In the genomic region with DNA sequence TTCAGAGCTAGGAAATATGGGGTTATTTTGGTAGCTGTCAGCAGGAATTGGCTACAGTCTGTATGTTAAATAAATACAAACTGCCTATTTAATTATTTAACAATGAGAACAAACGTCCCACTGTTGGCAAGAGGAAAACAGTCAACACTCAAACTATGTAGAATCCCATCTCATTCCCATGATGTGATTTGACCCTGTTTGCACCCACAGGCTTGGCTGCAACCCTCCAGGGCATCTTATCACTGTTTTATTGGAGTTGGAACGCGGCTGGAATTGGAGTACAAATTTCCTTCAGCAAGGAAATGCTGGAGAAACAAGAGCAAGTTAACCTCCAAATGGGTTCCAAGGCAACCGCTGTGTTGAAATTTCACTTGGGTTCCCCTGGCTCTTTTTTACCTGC, we compare ENCODE assay signal across 17 cellular contexts.
DNase-seq lines count a peak whose midpoint lies in the region; TF ChIP-seq lines count a peak whose summit lies in the region.
"Had no signal": no experiment of that assay in that cellular context is flagged by ENCODE, and none has a peak within 500 bp of the region (broad histone marks: within the 10 kb centered on the region; RNA-seq: fewer than 3 reads in every experiment).

No MANE protein-coding gene starts in this region.

- DNase-seq in EL, result peak; percentile 62
- DNase-seq in ascending aorta (ENCODE audit: low spot score in 2 of 2), result peak in 1 of 2 donors; percentile 77
- peak; percentile 5 to 39 for DNase-seq in hippocampal formation (lab: John Stamatoyannopoulos, UW)
- DNase-seq in superior temporal gyrus (ENCODE audit: extremely low spot score), result peak; percentile 49
- DNase-seq in NOMO-1 treated with DMSO at 0.1 percent for 48 hours (lab: John Stamatoyannopoulos, UW; ENCODE audit: unreplicated experiment), result no peak
- no peak for DNase-seq in OCI-LY7 (ENCODE audit: low spot score)
- DNase-seq in stimulated activated naive CD4-positive, alpha-beta T cell treated with Interleukin-2 at 50 U/mL for 16 hours (lab: John Stamatoyannopoulos, UW), result no peak
- DNase-seq: activated CD4-positive, alpha-beta T cell treated with anti-CD3 and anti-CD28 coated beads, Interleukin-2, amount 50 U/mL, for 48 hours; activated naive CD8-positive, alpha-beta T cell treated with anti-CD3 and anti-CD28 coated beads, Interleukin-2, amount 10 ng/mL, durations not matched to agents 7 days and 5 days; activated T-cell treated with anti-CD3 and anti-CD28 coated beads, Interleukin-2, amount 50 U/mL, for 4 hours; endodermal cell; immature natural killer cell; Kasumi-1; NCI-H1436 treated with DMSO at 0.1 percent for 48 hours; spleen; stimulated activated naive B cell treated with anti-CD40 and anti-IgM and Interleukin-4, amounts not matched to agents 10 μg/mL and 1 μg/mL and 100 μg/mL, for 72 hours had no signal

- H3K36me3 ChIP-seq in ascending aorta, result no peaks in the 10 kb centered on the region
- no peaks in the 10 kb centered on the region for H3K36me3 ChIP-seq in OCI-LY7 (ENCODE audit: insufficient read depth, low read length)
- H3K36me3 ChIP-seq: BLaER1, spleen had no signal

- no peak overlapping the region for H3K4me2 ChIP-seq in OCI-LY7 (ENCODE audit: low read length)
- H3K4me2 ChIP-seq: BLaER1 had no signal

- intact Hi-C loops in ascending aorta (cut with DNase I), result loop anchor here (5.0 to 10.0 kb wide), 4 partner anchors 497 to 1597 kb away; partner anchors contain the start of genes CLOCK and SRD5A3
- intact Hi-C loops in OCI-LY7 (cut with micrococcal nuclease; ENCODE audit: unreplicated experiment), result no loop called here

- H2AFZ ChIP-seq in OCI-LY7 (ENCODE audit: low read length), result no peak overlapping the region

- POLR2A ChIA-PET in OCI-LY7 (lab: Charles Lee), result interaction anchor here (0.6 to 1.1 kb wide), 2 partner anchors 9 to 581 kb away, joined by 3 read pairs; no protein-coding TSS in a partner anchor

- H3K27me3 ChIP-seq in ascending aorta, result no peaks in the 10 kb centered on the region
- H3K27me3 ChIP-seq: BLaER1, spleen had no signal

- no TSS peak for BruUV-seq in OCI-LY7 (replicated peaks; lab: Mats Ljungman, UMichigan)

- no peak for TF ChIP-seq CTCF in ascending aorta (IDR thresholded peaks at IDR 0.05)
- no peak for TF ChIP-seq CTCF in OCI-LY7 (conservative IDR thresholded peaks at IDR 0.05; ENCODE audit: low read length)

- H3K4me1 ChIP-seq in ascending aorta (peaks cover 0 to 26% of the 10 kb centered on the region in 2 donors), OCI-LY7 (ENCODE audit: insufficient read depth, low read length, poor library complexity, severe bottlenecking) (no peaks in the 10 kb centered on the region)

- no peaks in the 10 kb centered on the region for H3K9me2 ChIP-seq in OCI-LY7 (ENCODE audit: insufficient read depth, low read length)

- CTCF ChIA-PET in OCI-LY7 (lab: Charles Lee; ENCODE audit: unreplicated experiment), result no interaction called here

- no peaks in the 10 kb centered on the region for H3K79me2 ChIP-seq in OCI-LY7 (ENCODE audit: insufficient read depth, low read depth, low read length)

- no peaks in the 10 kb centered on the region for H4K20me1 ChIP-seq in OCI-LY7 (ENCODE audit: insufficient read depth, low read length)
- H4K20me1 ChIP-seq: BLaER1 had no signal

- H3K4me3 ChIP-seq in ascending aorta, result no peak overlapping the region
- no peak overlapping the region for H3K4me3 ChIP-seq in OCI-LY7 (ENCODE audit: low read depth, low read length, poor library complexity, severe bottlenecking)
- H3K4me3 ChIP-seq: BLaER1, spleen had no signal

- H3K9me3 ChIP-seq in ascending aorta (no peaks in the 10 kb centered on the region), OCI-LY7 (ENCODE audit: low read length) (no peaks in the 10 kb centered on the region)
- H3K9me3 ChIP-seq: BLaER1, spleen had no signal

- H3K27ac ChIP-seq in ascending aorta (peak overlapping the region; percentile 77 to 83), OCI-LY7 (ENCODE audit: low read depth, low read length, poor library complexity, severe bottlenecking) (no peak overlapping the region)
- H3K27ac ChIP-seq: BLaER1, spleen had no signal

Comparison
In these comparisons a context has a peak if more than half of its experiments do, and no peak if none do; other contexts are left out.
1. DNase-seq: peak in EL (single experiment), hippocampal formation (2 of 2) and superior temporal gyrus (single experiment); none in NOMO-1 treated with DMSO at 0.1 percent for 48 hours (single experiment), OCI-LY7 (single experiment) and stimulated activated naive CD4-positive, alpha-beta T cell treated with Interleukin-2 at 50 U/mL for 16 hours (single experiment).